16 cellular contexts compared by ENCODE assay signal in genomic region chr12:16076970-16077527, GRCh38.
DNase-seq lines count a peak whose midpoint lies in the region; ATAC-seq and TF ChIP-seq lines count a peak whose summit lies in the region.
"Had no signal": no experiment of that assay in that cellular context is flagged by ENCODE, and none has a peak within 500 bp of the region (broad histone marks: within the 10 kb centered on the region; RNA-seq: fewer than 3 reads in every experiment).

No MANE protein-coding gene starts in this region.

- H3K9me3 ChIP-seq in colonic mucosa (no peaks in the 10 kb centered on the region), thyroid gland (no peaks in the 10 kb centered on the region)
- H3K9me3 ChIP-seq: neutrophil, stomach had no signal

- no peaks in the 10 kb centered on the region for H3K36me3 ChIP-seq in colonic mucosa
- no peaks in the 10 kb centered on the region for H3K36me3 ChIP-seq in thyroid gland
- H3K36me3 ChIP-seq: neutrophil, stomach had no signal

- TF ChIP-seq CTCF in colonic mucosa (IDR thresholded peaks at IDR 0.05), result no peak
- no peak for TF ChIP-seq CTCF in thyroid gland (IDR thresholded peaks at IDR 0.05)

- WGBS in thyroid gland, 2 donors, result 92 to 95% methylated on average over 1 of the region's 1 CpG

- H3K9ac ChIP-seq in colonic mucosa (ENCODE audit: low read depth in 2 of 2, low read length in 2 of 2), result no peak overlapping the region

- no peaks in the 10 kb centered on the region for H3K4me1 ChIP-seq in colonic mucosa
- no peaks in the 10 kb centered on the region for H3K4me1 ChIP-seq in thyroid gland
- H3K4me1 ChIP-seq: stomach had no signal

- H3K27me3 ChIP-seq in colonic mucosa (no peaks in the 10 kb centered on the region), thyroid gland (no peaks in the 10 kb centered on the region)
- H3K27me3 ChIP-seq: neutrophil, stomach had no signal

- TF ChIP-seq POLR2A in thyroid gland (IDR thresholded peaks at IDR 0.05), result no peak

- H3K27ac ChIP-seq in colonic mucosa (no peak overlapping the region), thyroid gland (no peak overlapping the region)
- H3K27ac ChIP-seq: C4-2B, neutrophil, stomach had no signal

- ATAC-seq in GM18861 (IDR thresholded peaks at IDR 0.05; ENCODE audit: unreplicated experiment) (peak; percentile 76), GM21447 (IDR thresholded peaks at IDR 0.05; ENCODE audit: unreplicated experiment) (peak; percentile 26), HG03135 (IDR thresholded peaks at IDR 0.05; ENCODE audit: unreplicated experiment) (peak; percentile 33)

- intact Hi-C loops in colonic mucosa (cut with DNase I), result no loop called here
- intact Hi-C loops in thyroid gland (cut with DNase I), result no loop called here

- DNase-seq in colonic mucosa (peak; percentile 19), GDM1 (lab: John Stamatoyannopoulos, UW) (no peak), thyroid gland (no peak), AG20443 (ENCODE audit: low spot score) (no peak), OCI-M2 (lab: John Stamatoyannopoulos, UW; ENCODE audit: unreplicated experiment) (no peak)
- DNase-seq: activated CD4-positive, alpha-beta T cell treated with anti-CD3 and anti-CD28 coated beads, Interleukin-2, amount 50 U/mL, for 1 hour; activated naive CD4-positive, alpha-beta T cell; anterior cingulate cortex; midbrain; right cardiac atrium; stomach had no signal

- H3K4me3 ChIP-seq in colonic mucosa (no peak overlapping the region), thyroid gland (replicated peaks in 1 of 3) (no peak overlapping the region)
- H3K4me3 ChIP-seq: stomach had no signal

Comparison
In these comparisons a context has a peak if more than half of its experiments do, and no peak if none do; other contexts are left out.
1. ATAC-seq: peak in every context shown above with its lines; median percentile 76 in GM18861; 33 in HG03135; 26 in GM21447.